ENCODE assay signal across 6 cellular contexts in the genomic region with DNA sequence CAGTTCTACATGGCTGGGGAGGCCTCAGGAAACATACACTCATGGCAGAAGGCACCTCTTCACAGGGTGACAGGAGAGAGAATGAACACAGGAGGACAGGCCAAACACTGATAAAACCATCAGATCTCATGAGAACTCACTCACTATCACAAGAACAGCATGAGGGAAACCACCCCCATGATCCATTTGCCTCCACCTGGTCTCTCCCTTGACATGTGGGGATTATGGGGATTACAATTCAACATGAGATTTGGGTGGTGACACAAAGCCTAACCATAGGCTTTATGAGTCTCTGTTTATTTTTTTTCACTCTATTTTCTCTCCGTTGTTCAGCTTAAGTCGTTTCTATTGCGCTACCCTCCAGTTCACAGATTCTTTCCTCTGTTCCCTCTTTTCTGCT.
DNase-seq lines count a peak whose midpoint lies in the region; FAIRE-seq and TF ChIP-seq lines count a peak whose summit lies in the region.
"Not testable (repeated sequence)": the region's sequence is repeated elsewhere in the genome, so short reads cannot be mapped to it uniquely, and the experiment has no call there.

No MANE protein-coding gene starts in this region.

- H3K4me3 ChIP-seq in WERI-Rb-1 (ENCODE audit: low read depth, low read length), result not testable (repeated sequence)

- H3K27me3 ChIP-seq in WERI-Rb-1 (ENCODE audit: insufficient read depth, low read depth, severe bottlenecking), result not testable (repeated sequence)

- not testable (repeated sequence) for H3K27me3 Mint-ChIP-seq in brain

- peak overlapping the region; percentile 91 for H3K27ac ChIP-seq in WERI-Rb-1

- TF ChIP-seq CTCF in D721Med (IDR thresholded peaks at IDR 0.05; ENCODE audit: insufficient read depth, missing control alignments); WERI-Rb-1 (IDR thresholded peaks at IDR 0.05; ENCODE audit: low read depth, low read length); brain (conservative IDR thresholded peaks at IDR 0.05): not testable (repeated sequence)

- peaks cover 37% of the 10 kb centered on the region for H3K36me3 Mint-ChIP-seq in brain

- H3K9me3 ChIP-seq in WERI-Rb-1 (ENCODE audit: severe bottlenecking), result not testable (repeated sequence)

- H3K9me3 Mint-ChIP-seq in brain, result not testable (repeated sequence)

- H3K27ac Mint-ChIP-seq in brain, result peak overlapping the region in 3 of 5 experiments; percentile 9 to 73 (median 54)

- FAIRE-seq in D721Med (lab: Jason Lieb, UNC) (peak; percentile 95), urothelium cell line (lab: Jason Lieb, UNC) (peak; percentile 74)

- H3K36me3 ChIP-seq in WERI-Rb-1, result not testable (repeated sequence)

- H3K4me3 Mint-ChIP-seq in brain, result not testable (repeated sequence)

- DNase-seq in D721Med (ENCODE audit: insufficient read length, low spot score); urothelium cell line (ENCODE audit: low spot score): not testable (repeated sequence)
- DNase-seq in NCI-H524 treated with DMSO at 0.1 percent for 48 hours (lab: John Stamatoyannopoulos, UW) (peak; percentile 33), NCI-H82 treated with DMSO at 0.1 percent for 48 hours (lab: John Stamatoyannopoulos, UW; ENCODE audit: unreplicated experiment) (peak; percentile 80), WERI-Rb-1 (peak; percentile 91)

- H3K4me1 Mint-ChIP-seq in brain, result peaks cover 22% of the 10 kb centered on the region
